11 cellular contexts compared by ENCODE assay signal in genomic region chr16:2460916-2461315, GRCh38. TPM values are rescaled to one million over a fixed set of nuclear protein-coding genes. Genes with fewer than 3 reads are reported as not detected.
DNase-seq lines count a peak whose midpoint lies in the region; ATAC-seq, FAIRE-seq and TF ChIP-seq lines count a peak whose summit lies in the region.
"Had no signal": no experiment of that assay in that cellular context is flagged by ENCODE, and none has a peak within 500 bp of the region (broad histone marks: within the 10 kb centered on the region; RNA-seq: fewer than 3 reads in every experiment).

No MANE protein-coding gene starts in this region.

- no peak for TF ChIP-seq POLR2A in A549 (IDR thresholded peaks at IDR 0.05; ENCODE audit: low read length)

- CTCF ChIA-PET in A549 (lab: Yijun Ruan, JAX): interaction anchor here (0.6 to 8.5 kb wide), 4 partner anchors 12 to 262 kb away, joined by 3 to 40 read pairs (median 4); partner anchors contain the start of gene ABCA3

- peak overlapping the region in 1 of 2 experiments; percentile 92; a peak in 3 of 6 replicates for H3K27ac ChIP-seq in A549
- no peak overlapping the region for H3K27ac ChIP-seq in SU-DHL-6 (ENCODE audit: low read depth, low read length)
- no peak overlapping the region for H3K27ac ChIP-seq in iPS DF 6.9 (ENCODE audit: low read length)
- H3K27ac ChIP-seq: left lung, right lobe of liver had no signal

- no peak for TF ChIP-seq EP300 in A549 (IDR thresholded peaks at IDR 0.05)

- no peaks in the 10 kb centered on the region for H4K20me1 ChIP-seq in SU-DHL-6 (ENCODE audit: low read depth, low read length)

- POLR2A ChIA-PET in A549 (lab: Yijun Ruan, JAX): no interaction called here

- peaks cover 27% of the 10 kb centered on the region for H3F3A ChIP-seq in SU-DHL-6 (ENCODE audit: insufficient read depth)

- DNase-seq in A549 (ENCODE audit: low read depth in 1 of 2, low spot score in 1 of 2) (no peak), iPS DF 6.9 (ENCODE audit: low read depth, low spot score) (no peak), MV-4-11 (lab: John Stamatoyannopoulos, UW) (no peak), glomerular visceral epithelial cell (ENCODE audit: extremely low spot score) (no peak), HTR-8/SVneo (ENCODE audit: insufficient read length, low spot score) (no peak)
- no peak for DNase-seq in activated CD4-positive, CD25-positive, alpha-beta regulatory T cell treated with anti-CD3 and anti-CD28 coated beads, Interleukin-2, amount 50 U/mL, for 72 hours
- DNase-seq: activated gamma-delta T cell had no signal

- TF ChIP-seq CTCF in A549 (IDR thresholded peaks at IDR 0.05) (no peak), GM12875 (IDR thresholded peaks at IDR 0.05; ENCODE audit: borderline replicate concordance, insufficient read depth, low read depth, low read length) (no peak), SU-DHL-6 (IDR thresholded peaks at IDR 0.05; ENCODE audit: insufficient read depth, low read length, poor library complexity, severe bottlenecking) (no peak)

- H3K9me3 ChIP-seq in A549: no peaks in the 10 kb centered on the region
- no peaks in the 10 kb centered on the region for H3K9me3 ChIP-seq in SU-DHL-6 (ENCODE audit: insufficient read depth, low read length)
- no peaks in the 10 kb centered on the region for H3K9me3 ChIP-seq in iPS DF 6.9 (ENCODE audit: control insufficient read depth, insufficient read depth, low read length)
- H3K9me3 ChIP-seq: left lung, right lobe of liver had no signal

- peaks cover 11% of the 10 kb centered on the region; the same call in 1 of the 3 replicates for H3K4me1 ChIP-seq in A549
- H3K4me1 ChIP-seq in iPS DF 6.9 (ENCODE audit: control insufficient read depth, insufficient read depth, low read length): peaks cover 9% of the 10 kb centered on the region; the same call in 1 of the 2 replicates

- H3K4me3 ChIP-seq in A549 (peak overlapping the region; percentile 52), GM12875 (ENCODE audit: low read depth, low read length) (peak overlapping the region; percentile 83), SU-DHL-6 (ENCODE audit: insufficient read depth, low read length, poor library complexity, severe bottlenecking) (peak overlapping the region; percentile 63), iPS DF 6.9 (ENCODE audit: low read length) (peak overlapping the region; percentile 82; the same call in 1 of the 2 replicates)

- H3K4me2 ChIP-seq in A549 (peak overlapping the region; percentile 86), SU-DHL-6 (ENCODE audit: low read depth, low read length, poor library complexity, severe bottlenecking) (peak overlapping the region; percentile 65)

- no peaks in the 10 kb centered on the region for H3K36me3 ChIP-seq in SU-DHL-6 (ENCODE audit: low read length)
- peaks cover 20% of the 10 kb centered on the region for H3K36me3 ChIP-seq in iPS DF 6.9 (ENCODE audit: control insufficient read depth, insufficient read depth, low read length)
- H3K36me3 ChIP-seq: right lobe of liver had no signal

- no peak overlapping the region for H2AFZ ChIP-seq in SU-DHL-6 (ENCODE audit: low read depth, low read length, severe bottlenecking)

- no peaks in the 10 kb centered on the region for H3K9me2 ChIP-seq in SU-DHL-6 (replicated peaks; ENCODE audit: insufficient read depth, low read length)

- peaks cover 14% of the 10 kb centered on the region; the same call in 1 of the 2 replicates for H3K79me2 ChIP-seq in SU-DHL-6 (ENCODE audit: insufficient read depth, low read length)

- 84% methylated on average over 7 of the region's 13 CpGs for WGBS in A549 (ENCODE audit: missing lambda C conversion rate)
- no CpG with 5 or more reads among the region's 13 CpGs for WGBS in iPS DF 6.9 (ENCODE audit: insufficient coverage, insufficient read length)

- no peak for TF ChIP-seq RAD21 in A549 (conservative IDR thresholded peaks at IDR 0.05 in 1 of 2, IDR thresholded peaks at IDR 0.05 in 1 of 2)

- ATAC-seq in A549: no peak
- ATAC-seq: left lung had no signal

- FAIRE-seq in A549 (lab: Jason Lieb, UNC) (no peak), HTR-8/SVneo (lab: Jason Lieb, UNC) (no peak)

- H3K27me3 ChIP-seq in SU-DHL-6 (ENCODE audit: low read length) (no peaks in the 10 kb centered on the region), iPS DF 6.9 (ENCODE audit: control insufficient read depth, insufficient read depth, low read length) (no peaks in the 10 kb centered on the region)
- H3K27me3 ChIP-seq: left lung, right lobe of liver had no signal

- peak overlapping the region; percentile 76 for H3K9ac ChIP-seq in SU-DHL-6 (ENCODE audit: low read length)

TF ChIP-seq in A549, 52 proteins besides CTCF, POLR2A, EP300 and RAD21:
- no peak for TF ChIP-seq GATA3 (IDR thresholded peaks at IDR 0.05; ENCODE audit: borderline replicate concordance)
- TF ChIP-seq, protein P1, sequence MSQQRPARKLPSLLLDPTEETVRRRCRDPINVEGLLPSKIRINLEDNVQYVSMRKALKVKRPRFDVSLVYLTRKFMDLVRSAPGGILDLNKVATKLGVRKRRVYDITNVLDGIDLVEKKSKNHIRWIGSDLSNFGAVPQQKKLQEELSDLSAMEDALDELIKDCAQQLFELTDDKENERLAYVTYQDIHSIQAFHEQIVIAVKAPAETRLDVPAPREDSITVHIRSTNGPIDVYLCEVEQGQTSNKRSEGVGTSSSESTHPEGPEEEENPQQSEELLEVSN (IDR thresholded peaks at IDR 0.05; ENCODE audit: borderline replicate concordance, low read depth): no peak

RNA-seq across cellular contexts. Expression of gene TEDC2, which starts 1.0 kb away (rescaled TPM):
- polyA plus RNA-seq in A549 (2011; rRNA removed) (9.5 and 9.6 TPM in 2 replicates), A549 (2017; fragmentation: RNase III; extraction: RNeasy Plus Mini Kit Qiagen cat#74134 plus additional on column Dnase treatment) (20.7 to 22.6 TPM (median 22.2 TPM) in 3 replicates)
- 34.1 and 41.0 TPM in 2 replicates for polyA plus RNA-seq in A549 (2012; cell fraction: cytosol; rRNA removed)
- polyA plus RNA-seq in A549 (2012; cell fraction: nucleus; rRNA removed): 96.6 and 133 TPM in 2 replicates
- polyA minus RNA-seq in A549 (2011; rRNA and poly(A)+ RNA removed): 12.1 and 12.2 TPM in 2 replicates

RNA-seq across cellular contexts. Expression of gene NTN3, which starts 10.2 kb away (rescaled TPM):
- polyA plus RNA-seq in A549 (2011; rRNA removed): not detected in 2 replicates
- 0.01 TPM in 1 of 2 replicates, not detected in the other for polyA plus RNA-seq in A549 (2012; cell fraction: cytosol; rRNA removed)
- 0.04 and 0.19 TPM in 2 replicates for polyA plus RNA-seq in A549 (2012; cell fraction: nucleus; rRNA removed)
- 0.04 TPM in 1 of 3 replicates, not detected in the others for polyA plus RNA-seq in A549 (2017; fragmentation: RNase III; extraction: RNeasy Plus Mini Kit Qiagen cat#74134 plus additional on column Dnase treatment)
- not detected in 2 replicates for polyA minus RNA-seq in A549 (2011; rRNA and poly(A)+ RNA removed)

RNA-seq across cellular contexts. Expression of gene TBC1D24, which starts 14.0 kb away (rescaled TPM):
- polyA plus RNA-seq in A549 (2011; rRNA removed) (4.0 and 4.2 TPM in 2 replicates), A549 (2017; fragmentation: RNase III; extraction: RNeasy Plus Mini Kit Qiagen cat#74134 plus additional on column Dnase treatment) (5.9 to 7.3 TPM (median 6.3 TPM) in 3 replicates)
- 6.2 and 8.4 TPM in 2 replicates for polyA plus RNA-seq in A549 (2012; cell fraction: cytosol; rRNA removed)
- 19.7 and 29.5 TPM in 2 replicates for polyA plus RNA-seq in A549 (2012; cell fraction: nucleus; rRNA removed)
- 5.1 and 7.7 TPM in 2 replicates for polyA minus RNA-seq in A549 (2011; rRNA and poly(A)+ RNA removed)

RNA-seq across cellular contexts. Expression of gene CCNF, which starts 31.7 kb away (rescaled TPM):
- polyA plus RNA-seq in A549 (2011; rRNA removed): 6.5 and 8.0 TPM in 2 replicates
- polyA plus RNA-seq in A549 (2012; cell fraction: cytosol; rRNA removed): 10.6 and 12.4 TPM in 2 replicates
- 31.4 and 40.3 TPM in 2 replicates for polyA plus RNA-seq in A549 (2012; cell fraction: nucleus; rRNA removed)
- polyA plus RNA-seq in A549 (2017; fragmentation: RNase III; extraction: RNeasy Plus Mini Kit Qiagen cat#74134 plus additional on column Dnase treatment): 13.4 to 15.1 TPM (median 14.4 TPM) in 3 replicates
- polyA minus RNA-seq in A549 (2011; rRNA and poly(A)+ RNA removed): 23.6 and 29.5 TPM in 2 replicates

RNA-seq across cellular contexts. Expression of gene ATP6V0C, which starts 52.8 kb away (rescaled TPM):
- polyA plus RNA-seq in A549 (2011; rRNA removed) (9.4 and 14.7 TPM in 2 replicates), A549 (2017; fragmentation: RNase III; extraction: RNeasy Plus Mini Kit Qiagen cat#74134 plus additional on column Dnase treatment) (152 to 153 TPM (median 153 TPM) in 3 replicates)
- polyA plus RNA-seq in A549 (2012; cell fraction: cytosol; rRNA removed): 93.2 and 106 TPM in 2 replicates
- polyA plus RNA-seq in A549 (2012; cell fraction: nucleus; rRNA removed): 111 and 115 TPM in 2 replicates
- polyA minus RNA-seq in A549 (2011; rRNA and poly(A)+ RNA removed): 15.8 and 32.8 TPM in 2 replicates
